ENCODE assay signal across 8 cellular contexts in genomic region chr16:81480856-81481821, GRCh38. TPM values are rescaled to one million over a fixed set of nuclear protein-coding genes. Genes with fewer than 3 reads are reported as not detected.
DNase-seq lines count a peak whose midpoint lies in the region; ATAC-seq and TF ChIP-seq lines count a peak whose summit lies in the region.

No MANE protein-coding gene starts in this region.

- H3K27me3 ChIP-seq in neutrophil: no peaks in the 10 kb centered on the region

- H3K27ac ChIP-seq in neutrophil: peak overlapping the region; percentile 97

- H3K27me3 Mint-ChIP-seq in effector memory CD8-positive, alpha-beta T cell: no peaks in the 10 kb centered on the region

- peak overlapping the region; percentile 85 to 86 for H3K27ac Mint-ChIP-seq in effector memory CD8-positive, alpha-beta T cell

- H3K36me3 ChIP-seq in neutrophil: no peaks in the 10 kb centered on the region

- peaks cover 93 to 100% of the 10 kb centered on the region in 2 experiments for H3K4me1 ChIP-seq in neutrophil (ENCODE audit: control insufficient read depth in 1 of 2, insufficient read depth in 1 of 2, low read depth in 1 of 2, low read length in 1 of 2)

- peaks cover 60% of the 10 kb centered on the region for H3K36me3 Mint-ChIP-seq in effector memory CD8-positive, alpha-beta T cell (ENCODE audit: insufficient read depth)

- H3K4me3 ChIP-seq in neutrophil (ENCODE audit: low read depth in 1 of 2, low read length in 1 of 2): peak overlapping the region; percentile 68 to 78

- peaks cover 68 to 80% of the 10 kb centered on the region in 2 donors for H3K4me1 Mint-ChIP-seq in effector memory CD8-positive, alpha-beta T cell (ENCODE audit: low read depth in 2 of 2)

- peak; percentile 73 for TF ChIP-seq CTCF in neutrophil (IDR thresholded peaks at IDR 0.05)

- no peaks in the 10 kb centered on the region for H3K9me3 ChIP-seq in neutrophil

- peaks cover 0 to 6% of the 10 kb centered on the region in 2 donors for H3K9me3 Mint-ChIP-seq in effector memory CD8-positive, alpha-beta T cell

- DNase-seq in AG20443 (ENCODE audit: low spot score): peak; percentile 28
- DNase-seq in NCI-H187 treated with DMSO at 0.1 percent for 48 hours (lab: John Stamatoyannopoulos, UW): peak; percentile 33
- no peak for DNase-seq in effector memory CD8-positive, alpha-beta T cell
- no peak for DNase-seq in dermis blood vessel endothelial cell
- DNase-seq in NCI-H524 (lab: John Stamatoyannopoulos, UW): no peak

- ATAC-seq in GM18511 (IDR thresholded peaks at IDR 0.05; ENCODE audit: unreplicated experiment) (peak; percentile 90), HG02798 (IDR thresholded peaks at IDR 0.05; ENCODE audit: poor library complexity, unreplicated experiment) (peak; percentile 88)
- peak; percentile 63 for ATAC-seq in effector memory CD8-positive, alpha-beta T cell (replicated peaks)

- peak overlapping the region; percentile 29 to 34 for H3K4me3 Mint-ChIP-seq in effector memory CD8-positive, alpha-beta T cell

RNA-seq across cellular contexts. Expression of gene CMIP, which starts 36.5 kb away (rescaled TPM):
- total RNA-seq in dermis blood vessel endothelial cell: 39.0 and 64.7 TPM in 2 replicates

Comparison
In these comparisons a context has a peak if more than half of its experiments do, and no peak if none do; other contexts are left out.
1. DNase-seq: peak in AG20443 (single experiment) and NCI-H187 treated with DMSO at 0.1 percent for 48 hours (single experiment); none in effector memory CD8-positive, alpha-beta T cell (0 of 3), dermis blood vessel endothelial cell (single experiment) and NCI-H524 (0 of 2).
2. Peak in every context shown above with its lines, with median percentiles within 50 percentile points of each other: ATAC-seq.